8 cellular contexts compared by ENCODE assay signal in genomic region chr3:120450261-120450913, GRCh38. TPM values are rescaled to one million over a fixed set of nuclear protein-coding genes. Genes with fewer than 3 reads are reported as not detected.
DNase-seq lines count a peak whose midpoint lies in the region; ATAC-seq and TF ChIP-seq lines count a peak whose summit lies in the region.

No MANE protein-coding gene starts in this region.

- ATAC-seq in HG03280 (IDR thresholded peaks at IDR 0.05; ENCODE audit: unreplicated experiment), result no peak
- no peak for ATAC-seq in HG02623 (IDR thresholded peaks at IDR 0.05; ENCODE audit: unreplicated experiment)

- peak in 1 of 3 donors; percentile 16 for TF ChIP-seq POLR2A in spleen (IDR thresholded peaks at IDR 0.05)

- peaks cover 0 to 12% (median 3%) of the 10 kb centered on the region in 8 donors for H3K9me3 ChIP-seq in spleen

- intact Hi-C loops in spleen (cut with DNase I; ENCODE audit: low total_unique reads), result no loop called here

- H3K27me3 ChIP-seq in spleen (replicated peaks in 1 of 7), result peaks cover 0 to 50% (median 21%) of the 10 kb centered on the region in 7 donors

- H3K4me1 ChIP-seq in spleen, result peaks cover 0 to 26% (median 15%) of the 10 kb centered on the region in 6 donors

- H3K36me3 ChIP-seq in spleen, result no peaks in the 10 kb centered on the region

- peak; percentile 16 to 48 for DNase-seq in NCI-H524 (lab: John Stamatoyannopoulos, UW)
- DNase-seq in NCI-H524 treated with DMSO at 0.1 percent for 48 hours (lab: John Stamatoyannopoulos, UW), result no peak
- peak; percentile 51 for DNase-seq in NCI-H146 (lab: John Stamatoyannopoulos, UW)
- DNase-seq in astrocyte of the spinal cord (ENCODE audit: low read depth, low spot score), result peak; percentile 44
- DNase-seq in iPS-NIHi11 (ENCODE audit: low spot score), result peak; percentile 61
- DNase-seq in spleen, result peak; percentile 81

- WGBS in spleen, 5 donors, result 0 to 2% (median 1%) methylated on average over 26 to 66 of the region's 66 CpGs

- in situ Hi-C loops in astrocyte of the spinal cord (cut with HindIII; ENCODE audit: low sequenced_read_pairs), result no loop called here

- H3K27ac ChIP-seq in spleen, result peak overlapping the region; percentile 14 to 84 (median 79)

- H3K4me3 ChIP-seq in astrocyte of the spinal cord (ENCODE audit: low read depth, low read length), result peak overlapping the region; percentile 82
- peak overlapping the region; percentile 53 to 78 (median 62) for H3K4me3 ChIP-seq in spleen

- no peak for TF ChIP-seq CTCF in astrocyte of the spinal cord (IDR thresholded peaks at IDR 0.05; ENCODE audit: low read depth, low read length)
- TF ChIP-seq CTCF in spleen (IDR thresholded peaks at IDR 0.05 in 8 of 11, conservative IDR thresholded peaks at IDR 0.05 in 3 of 11), result no peak

RNA-seq across cellular contexts. Expression of gene FSTL1, which starts 0.4 kb away (rescaled TPM):
- total RNA-seq in spleen, result 100 to 1,000 TPM in 5 of 7 donors, 10 to 100 TPM in 2; 84.4 to 228 (median 115) TPM
- 10 to 100 TPM in 2 of 3 donors, 1 to 10 TPM in 1; 6.7 to 18.1 (median 17.9) TPM for polyA plus RNA-seq in spleen
